In genomic region chr15:82986442-82986780, GRCh38 we compare ENCODE assay signal across 8 cellular contexts. TPM values are rescaled to one million over a fixed set of nuclear protein-coding genes. Genes with fewer than 3 reads are reported as not detected.
A peak's percentile ranks its signal among the peaks of the same experiment; 100 is the strongest.
DNase-seq lines count a peak whose midpoint lies in the region; ATAC-seq and TF ChIP-seq lines count a peak whose summit lies in the region.

No MANE protein-coding gene starts in this region.

- peak overlapping the region; percentile 96 for H3K4me3 Mint-ChIP-seq in activated CD8-positive, alpha-beta T cell treated with anti-CD3 and anti-CD28 coated beads for 36 hours
- peak overlapping the region; percentile 96 for H3K4me3 Mint-ChIP-seq in glutamatergic neuron (ENCODE audit: unreplicated experiment)

- H3K36me3 ChIP-seq in sigmoid colon = peaks cover 0 to 30% (median 6%) of the 10 kb centered on the region in 4 donors

- no peak for TF ChIP-seq CTCF in AG10803 (conservative IDR thresholded peaks at IDR 0.05; ENCODE audit: low read length)
- no peak for TF ChIP-seq CTCF in activated CD8-positive, alpha-beta T cell treated with anti-CD3 and anti-CD28 coated beads for 36 hours (IDR thresholded peaks at IDR 0.05)
- no peak for TF ChIP-seq CTCF in glutamatergic neuron (IDR thresholded peaks at IDR 0.05; ENCODE audit: partially characterized antibody, unreplicated experiment)
- TF ChIP-seq CTCF in sigmoid colon (IDR thresholded peaks at IDR 0.05) = no peak

- CTCF ChIA-PET in activated CD8-positive, alpha-beta T cell treated with anti-CD3 and anti-CD28 coated beads for 36 hours (lab: Charles Lee) = interaction anchor here (0.8 to 4.1 kb wide), 10 partner anchors 10 to 455 kb away, joined by 3 to 26 read pairs (median 4); partner anchors contain the start of gene C15orf40

- TF ChIP-seq POLR2A in sigmoid colon (IDR thresholded peaks at IDR 0.05) = no peak

- no peaks in the 10 kb centered on the region for H3K9me3 ChIP-seq in sigmoid colon

- H3K27ac Mint-ChIP-seq in activated CD8-positive, alpha-beta T cell treated with anti-CD3 and anti-CD28 coated beads for 36 hours = peak overlapping the region; percentile 96
- H3K27ac Mint-ChIP-seq in glutamatergic neuron (ENCODE audit: unreplicated experiment) = peak overlapping the region; percentile 62

- no peaks in the 10 kb centered on the region for H3K27me3 Mint-ChIP-seq in activated CD8-positive, alpha-beta T cell treated with anti-CD3 and anti-CD28 coated beads for 36 hours
- peaks cover 4% of the 10 kb centered on the region for H3K27me3 Mint-ChIP-seq in glutamatergic neuron (ENCODE audit: unreplicated experiment)

- TF ChIP-seq EP300 in sigmoid colon (IDR thresholded peaks at IDR 0.05) = no peak

- H3K9me3 Mint-ChIP-seq in activated CD8-positive, alpha-beta T cell treated with anti-CD3 and anti-CD28 coated beads for 36 hours = no peaks in the 10 kb centered on the region
- H3K9me3 Mint-ChIP-seq in glutamatergic neuron (ENCODE audit: unreplicated experiment) = peaks cover 2% of the 10 kb centered on the region

- POLR2A ChIA-PET in activated CD8-positive, alpha-beta T cell treated with anti-CD3 and anti-CD28 coated beads for 36 hours (lab: Charles Lee) = interaction anchor here (0.6 to 2.5 kb wide), 11 partner anchors 10 to 451 kb away, joined by 3 to 10 read pairs (median 5); partner anchors contain the start of genes CPEB1, RPS17 and WHAMM

- DNase-seq in AG10803 (ENCODE audit: low read depth) (peak; percentile 15), glutamatergic neuron (no peak), sigmoid colon (no peak), A172 (ENCODE audit: low spot score) (no peak), DMS53 (lab: John Stamatoyannopoulos, UW) (no peak)
- peak; percentile 37 for DNase-seq in activated CD8-positive, alpha-beta T cell treated with anti-CD3 and anti-CD28 coated beads for 36 hours

- peak overlapping the region; percentile 100 for H3K4me3 ChIP-seq in AG10803 (ENCODE audit: low read length)
- peak overlapping the region; percentile 59 to 96 (median 76) for H3K4me3 ChIP-seq in sigmoid colon

- 0 to 1% methylated on average over 12 of the region's 12 CpGs for WGBS in sigmoid colon, 2 donors

- intact Hi-C loops in activated CD8-positive, alpha-beta T cell treated with anti-CD3 and anti-CD28 coated beads for 36 hours (cut with micrococcal nuclease) = no loop called here
- intact Hi-C loops in sigmoid colon (cut with DNase I) = loop anchor here (5.0 kb wide), 2 partner anchors 139 to 234 kb away; no protein-coding TSS in a partner anchor

- H3K4me1 Mint-ChIP-seq in activated CD8-positive, alpha-beta T cell treated with anti-CD3 and anti-CD28 coated beads for 36 hours (ENCODE audit: low read depth) = peaks cover 20% of the 10 kb centered on the region
- H3K4me1 Mint-ChIP-seq in glutamatergic neuron (ENCODE audit: low read depth, unreplicated experiment) = peaks cover 8% of the 10 kb centered on the region

- peaks cover 0 to 23% (median 18%) of the 10 kb centered on the region in 4 donors for H3K4me1 ChIP-seq in sigmoid colon

- H3K27ac ChIP-seq in sigmoid colon = peak overlapping the region; percentile 72 to 80 (median 78)

- ATAC-seq in GM19043 (IDR thresholded peaks at IDR 0.05; ENCODE audit: low read depth, unreplicated experiment) (peak; percentile 17), HG03439 (IDR thresholded peaks at IDR 0.05; ENCODE audit: unreplicated experiment) (peak; percentile 28)
- peak; percentile 31 for ATAC-seq in activated CD8-positive, alpha-beta T cell treated with anti-CD3 and anti-CD28 coated beads for 36 hours

- H3K36me3 Mint-ChIP-seq in activated CD8-positive, alpha-beta T cell treated with anti-CD3 and anti-CD28 coated beads for 36 hours (ENCODE audit: low read depth) = peaks cover 23% of the 10 kb centered on the region
- peaks cover under 1% of the 10 kb centered on the region for H3K36me3 Mint-ChIP-seq in glutamatergic neuron (ENCODE audit: unreplicated experiment)

- no peaks in the 10 kb centered on the region for H3K27me3 ChIP-seq in sigmoid colon

RNA-seq across cellular contexts. Expression of gene RAMAC, which starts 0.4 kb away (rescaled TPM):
- 10 to 100 TPM; 18.2 to 19.7 TPM for total RNA-seq in activated CD8-positive, alpha-beta T cell treated with anti-CD3 and anti-CD28 coated beads for 36 hours
- total RNA-seq in glutamatergic neuron (ENCODE audit: unreplicated experiment) = 38.2 TPM
- total RNA-seq in sigmoid colon = 10 to 100 TPM; 10.8 to 21.8 (median 19.2) TPM
- 10 to 100 TPM; 19.8 to 40.2 (median 23.4) TPM for polyA plus RNA-seq in sigmoid colon
- 43.0 and 46.2 TPM in 2 replicates for total RNA-seq in A172 (2014; rRNA removed; shearing (Covaris generic))

RNA-seq across cellular contexts. Expression of gene C15orf40, which starts 25.0 kb away (rescaled TPM):
- 10 to 100 TPM; 25.6 to 30.2 TPM for total RNA-seq in activated CD8-positive, alpha-beta T cell treated with anti-CD3 and anti-CD28 coated beads for 36 hours
- total RNA-seq in glutamatergic neuron (ENCODE audit: unreplicated experiment) = 29.6 TPM
- 10 to 100 TPM in 3 of 4 donors, 1 to 10 TPM in 1; 9.1 to 14.6 (median 12.0) TPM for total RNA-seq in sigmoid colon
- 10 to 100 TPM; 21.3 to 26.1 (median 23.4) TPM for polyA plus RNA-seq in sigmoid colon
- 11.7 and 15.7 TPM in 2 replicates for total RNA-seq in A172 (2014; rRNA removed; shearing (Covaris generic))

RNA-seq across cellular contexts. Expression of gene HOMER2, which starts 33.9 kb away (rescaled TPM):
- 1 to 10 TPM; 5.4 TPM for total RNA-seq in activated CD8-positive, alpha-beta T cell treated with anti-CD3 and anti-CD28 coated beads for 36 hours
- total RNA-seq in glutamatergic neuron (ENCODE audit: unreplicated experiment) = 32.6 TPM
- total RNA-seq in sigmoid colon = 10 to 100 TPM in 3 of 4 donors, 1 to 10 TPM in 1; 7.1 to 16.8 (median 14.0) TPM
- polyA plus RNA-seq in sigmoid colon = 1 to 10 TPM in 1 of 3 donors, under 1 TPM in 2; under 0.01 to 2.0 (median 0.69) TPM
- total RNA-seq in A172 (2014; rRNA removed; shearing (Covaris generic)) = 26.7 and 34.1 TPM in 2 replicates

Comparison
In these comparisons a context has a peak if more than half of its experiments do, and no peak if none do; other contexts are left out.
1. DNase-seq: peak in AG10803 (single experiment) and activated CD8-positive, alpha-beta T cell treated with anti-CD3 and anti-CD28 coated beads for 36 hours (single experiment); none in glutamatergic neuron (single experiment), sigmoid colon (single experiment), A172 (single experiment) and DMS53 (single experiment).
2. Peak in every context shown above with its lines, with median percentiles within 50 percentile points of each other: ATAC-seq.